ENCODE assay signal across 11 cellular contexts in genomic region chr1:38028671-38029070, GRCh38. TPM values are rescaled to one million over a fixed set of nuclear protein-coding genes. Genes with fewer than 3 reads are reported as not detected.
DNase-seq lines count a peak whose midpoint lies in the region; ATAC-seq and TF ChIP-seq lines count a peak whose summit lies in the region.
"Had no signal": no experiment of that assay in that cellular context is flagged by ENCODE, and none has a peak within 500 bp of the region (broad histone marks: within the 10 kb centered on the region; RNA-seq: fewer than 3 reads in every experiment).

No MANE protein-coding gene starts in this region.

- H3K4me3 ChIP-seq in CD8-positive, alpha-beta memory T cell (ENCODE audit: low read length) = no peak overlapping the region
- H3K4me3 ChIP-seq: thyroid gland had no signal

- no peaks in the 10 kb centered on the region for H3K9me3 ChIP-seq in CD8-positive, alpha-beta memory T cell (ENCODE audit: low read length)
- H3K9me3 ChIP-seq: thyroid gland had no signal

- H3K4me1 ChIP-seq in CD8-positive, alpha-beta memory T cell (ENCODE audit: insufficient read depth, low read length) = peaks cover 29% of the 10 kb centered on the region

- no peaks in the 10 kb centered on the region for H3K27me3 Mint-ChIP-seq in CD8-positive, alpha-beta memory T cell
- H3K27me3 Mint-ChIP-seq in T-helper 2 cell treated with Interferon-gamma antibody and Interleukin-4, amounts not matched to agents 5 μg/mL and 100 μg/mL, for 36 hours (ENCODE audit: low read depth) = no peaks in the 10 kb centered on the region
- H3K27me3 Mint-ChIP-seq in immature natural killer cell (ENCODE audit: low read depth in 3 of 3) = peaks cover 0 to 6% (median 0%) of the 10 kb centered on the region in 3 donors

- H3K4me3 Mint-ChIP-seq in CD8-positive, alpha-beta memory T cell = peak overlapping the region in 4 of 7 donors; percentile 1 to 53 (median 28)
- H3K4me3 Mint-ChIP-seq in T-helper 2 cell treated with Interferon-gamma antibody and Interleukin-4, amounts not matched to agents 5 μg/mL and 100 μg/mL, for 36 hours = peak overlapping the region; percentile 20
- peak overlapping the region in 2 of 5 donors; percentile 19 to 23 for H3K4me3 Mint-ChIP-seq in immature natural killer cell

- H3K36me3 ChIP-seq in CD8-positive, alpha-beta memory T cell (ENCODE audit: insufficient read depth, low read length) = peaks cover 13% of the 10 kb centered on the region

- H3K9me3 Mint-ChIP-seq in CD8-positive, alpha-beta memory T cell = no peaks in the 10 kb centered on the region
- H3K9me3 Mint-ChIP-seq in T-helper 2 cell treated with Interferon-gamma antibody and Interleukin-4, amounts not matched to agents 5 μg/mL and 100 μg/mL, for 36 hours = no peaks in the 10 kb centered on the region
- no peaks in the 10 kb centered on the region for H3K9me3 Mint-ChIP-seq in immature natural killer cell

- CTCF ChIA-PET in CD8-positive, alpha-beta memory T cell (lab: Charles Lee) = interaction anchor here (1.5 kb wide), 1 partner anchor 9 kb away, joined by 5 read pairs; no protein-coding TSS in a partner anchor

- POLR2A ChIA-PET in CD8-positive, alpha-beta memory T cell (lab: Charles Lee) = no interaction called here

- peaks cover 32 to 50% (median 38%) of the 10 kb centered on the region in 3 donors for H3K4me1 Mint-ChIP-seq in CD8-positive, alpha-beta memory T cell
- peaks cover 35% of the 10 kb centered on the region for H3K4me1 Mint-ChIP-seq in T-helper 2 cell treated with Interferon-gamma antibody and Interleukin-4, amounts not matched to agents 5 μg/mL and 100 μg/mL, for 36 hours (ENCODE audit: low read depth)
- H3K4me1 Mint-ChIP-seq in immature natural killer cell = peaks cover 25 to 41% of the 10 kb centered on the region in 2 donors

- H3K27me3 ChIP-seq in CD8-positive, alpha-beta memory T cell (ENCODE audit: insufficient read depth, low read length, poor library complexity, severe bottlenecking) = no peaks in the 10 kb centered on the region
- H3K27me3 ChIP-seq: thyroid gland had no signal

- TF ChIP-seq CTCF in GM20000 (IDR thresholded peaks at IDR 0.05; ENCODE audit: extremely low read depth, missing control alignments) = no peak

- H3K27ac Mint-ChIP-seq in CD8-positive, alpha-beta memory T cell = peak overlapping the region; percentile 22 to 86 (median 52)
- peak overlapping the region; percentile 49 for H3K27ac Mint-ChIP-seq in T-helper 2 cell treated with Interferon-gamma antibody and Interleukin-4, amounts not matched to agents 5 μg/mL and 100 μg/mL, for 36 hours
- H3K27ac Mint-ChIP-seq in immature natural killer cell = peak overlapping the region in 4 of 6 donors; percentile 25 to 73 (median 46)

- peaks cover 0 to 29% (median 10%) of the 10 kb centered on the region in 3 donors for H3K36me3 Mint-ChIP-seq in CD8-positive, alpha-beta memory T cell
- H3K36me3 Mint-ChIP-seq in T-helper 2 cell treated with Interferon-gamma antibody and Interleukin-4, amounts not matched to agents 5 μg/mL and 100 μg/mL, for 36 hours (ENCODE audit: low read depth) = peaks cover 19% of the 10 kb centered on the region
- H3K36me3 Mint-ChIP-seq in immature natural killer cell = peaks cover 6 to 14% (median 9%) of the 10 kb centered on the region in 3 donors

- ATAC-seq in HG03571 (IDR thresholded peaks at IDR 0.05; ENCODE audit: unreplicated experiment) = no peak

- DNase-seq in CD8-positive, alpha-beta memory T cell = no peak
- DNase-seq in GM20000 (ENCODE audit: low spot score) (peak; percentile 16), immature natural killer cell (no peak), A172 (ENCODE audit: low spot score) (no peak), GM19238 (ENCODE audit: insufficient read length, low spot score) (no peak), RKO (ENCODE audit: low spot score) (no peak)
- DNase-seq in T-helper 2 cell treated with Interferon-gamma antibody and Interleukin-4, amounts not matched to agents 5 μg/mL and 100 μg/mL, for 36 hours (ENCODE audit: low spot score) = no peak
- DNase-seq: activated CD4-positive, alpha-beta T cell treated with anti-CD3 and anti-CD28 coated beads, Interleukin-2, amount 50 U/mL, for 4 hours; thyroid gland had no signal

- H3K27ac ChIP-seq in CD8-positive, alpha-beta memory T cell (ENCODE audit: low read depth, low read length) = no peak overlapping the region
- H3K27ac ChIP-seq: thyroid gland had no signal

RNA-seq across cellular contexts. Expression of gene UTP11, which starts 16.1 kb away (rescaled TPM):
- total RNA-seq in CD8-positive, alpha-beta memory T cell = 10 to 100 TPM; 73.5 to 73.6 TPM
- polyA plus RNA-seq in CD8-positive, alpha-beta memory T cell = 22.4 TPM
- polyA plus RNA-seq in immature natural killer cell = 10 to 100 TPM; 22.6 to 32.7 (median 30.4) TPM
- 69.8 and 102 TPM in 2 replicates for total RNA-seq in A172 (2014; rRNA removed; shearing (Covaris generic))

RNA-seq across cellular contexts. Expression of gene POU3F1, which starts 17.9 kb away (rescaled TPM):
- total RNA-seq in CD8-positive, alpha-beta memory T cell = under 1 TPM; 0.44 to 0.57 TPM
- 0.09 TPM for polyA plus RNA-seq in CD8-positive, alpha-beta memory T cell
- under 1 TPM in 2 of 3 donors, not detected in 1; 0.14 to 0.43 TPM for polyA plus RNA-seq in immature natural killer cell
- total RNA-seq in A172 (2014; rRNA removed; shearing (Covaris generic)) = 0.41 TPM in 1 of 2 replicates, not detected in the other
- total RNA-seq: liver, thyroid gland had no signal
- polyA plus RNA-seq: liver had no signal

RNA-seq across cellular contexts. Expression of gene FHL3, which starts 23.4 kb away (rescaled TPM):
- 10 to 100 TPM; 15.4 to 17.5 TPM for total RNA-seq in CD8-positive, alpha-beta memory T cell
- 19.7 TPM for polyA plus RNA-seq in CD8-positive, alpha-beta memory T cell
- 100 to 1,000 TPM in 1 of 3 donors, 10 to 100 TPM in 2; 36.8 to 121 (median 74.1) TPM for polyA plus RNA-seq in immature natural killer cell
- 14.8 and 23.1 TPM in 2 replicates for total RNA-seq in A172 (2014; rRNA removed; shearing (Covaris generic))

RNA-seq across cellular contexts. Expression of gene SF3A3, which starts 38.8 kb away (rescaled TPM):
- total RNA-seq in CD8-positive, alpha-beta memory T cell = 100 to 1,000 TPM; 116 to 129 TPM
- 94.6 TPM for polyA plus RNA-seq in CD8-positive, alpha-beta memory T cell
- polyA plus RNA-seq in immature natural killer cell = 10 to 100 TPM; 62.3 to 81.7 (median 70.9) TPM
- total RNA-seq in A172 (2014; rRNA removed; shearing (Covaris generic)) = 77.4 and 117 TPM in 2 replicates
